ENCODE assay signal across 1 cellular context in genomic region chr14:55665067-55665700, GRCh38.
TF ChIP-seq lines count a peak whose summit lies in the region.

No MANE protein-coding gene starts in this region.

TF ChIP-seq in GM12878, 131 proteins besides CTCF, POLR2A, EP300 and RAD21 (continued from another document and continues in another):
- TF ChIP-seq, protein P1, sequence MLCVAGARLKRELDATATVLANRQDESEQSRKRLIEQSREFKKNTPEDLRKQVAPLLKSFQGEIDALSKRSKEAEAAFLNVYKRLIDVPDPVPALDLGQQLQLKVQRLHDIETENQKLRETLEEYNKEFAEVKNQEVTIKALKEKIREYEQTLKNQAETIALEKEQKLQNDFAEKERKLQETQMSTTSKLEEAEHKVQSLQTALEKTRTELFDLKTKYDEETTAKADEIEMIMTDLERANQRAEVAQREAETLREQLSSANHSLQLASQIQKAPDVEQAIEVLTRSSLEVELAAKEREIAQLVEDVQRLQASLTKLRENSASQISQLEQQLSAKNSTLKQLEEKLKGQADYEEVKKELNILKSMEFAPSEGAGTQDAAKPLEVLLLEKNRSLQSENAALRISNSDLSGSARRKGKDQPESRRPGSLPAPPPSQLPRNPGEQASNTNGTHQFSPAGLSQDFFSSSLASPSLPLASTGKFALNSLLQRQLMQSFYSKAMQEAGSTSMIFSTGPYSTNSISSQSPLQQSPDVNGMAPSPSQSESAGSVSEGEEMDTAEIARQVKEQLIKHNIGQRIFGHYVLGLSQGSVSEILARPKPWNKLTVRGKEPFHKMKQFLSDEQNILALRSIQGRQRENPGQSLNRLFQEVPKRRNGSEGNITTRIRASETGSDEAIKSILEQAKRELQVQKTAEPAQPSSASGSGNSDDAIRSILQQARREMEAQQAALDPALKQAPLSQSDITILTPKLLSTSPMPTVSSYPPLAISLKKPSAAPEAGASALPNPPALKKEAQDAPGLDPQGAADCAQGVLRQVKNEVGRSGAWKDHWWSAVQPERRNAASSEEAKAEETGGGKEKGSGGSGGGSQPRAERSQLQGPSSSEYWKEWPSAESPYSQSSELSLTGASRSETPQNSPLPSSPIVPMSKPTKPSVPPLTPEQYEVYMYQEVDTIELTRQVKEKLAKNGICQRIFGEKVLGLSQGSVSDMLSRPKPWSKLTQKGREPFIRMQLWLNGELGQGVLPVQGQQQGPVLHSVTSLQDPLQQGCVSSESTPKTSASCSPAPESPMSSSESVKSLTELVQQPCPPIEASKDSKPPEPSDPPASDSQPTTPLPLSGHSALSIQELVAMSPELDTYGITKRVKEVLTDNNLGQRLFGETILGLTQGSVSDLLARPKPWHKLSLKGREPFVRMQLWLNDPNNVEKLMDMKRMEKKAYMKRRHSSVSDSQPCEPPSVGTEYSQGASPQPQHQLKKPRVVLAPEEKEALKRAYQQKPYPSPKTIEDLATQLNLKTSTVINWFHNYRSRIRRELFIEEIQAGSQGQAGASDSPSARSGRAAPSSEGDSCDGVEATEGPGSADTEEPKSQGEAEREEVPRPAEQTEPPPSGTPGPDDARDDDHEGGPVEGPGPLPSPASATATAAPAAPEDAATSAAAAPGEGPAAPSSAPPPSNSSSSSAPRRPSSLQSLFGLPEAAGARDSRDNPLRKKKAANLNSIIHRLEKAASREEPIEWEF (IDR thresholded peaks at IDR 0.05; ENCODE audit: insufficient replicate concordance, low read depth, low read length), result no peak
- TF ChIP-seq TCF7 (IDR thresholded peaks at IDR 0.05; ENCODE audit: borderline replicate concordance) (no peak), RCOR1 (conservative IDR thresholded peaks at IDR 0.05; ENCODE audit: low read depth, low read length) (no peak), HSF1 (IDR thresholded peaks at IDR 0.05; ENCODE audit: low read depth, low read length) (no peak), ELK1 (IDR thresholded peaks at IDR 0.05; ENCODE audit: low read depth, low read length) (no peak), FOXM1 (IDR thresholded peaks at IDR 0.05; ENCODE audit: low read depth, low read length) (no peak), IKZF2 (IDR thresholded peaks at IDR 0.05) (peak; percentile 21 to 55; a peak in 1 of 4 replicates), DPF2 (IDR thresholded peaks at IDR 0.05) (0 out of 2 replicates have a peak, but pooled peaks have one; percentile 27), SMAD1 (IDR thresholded peaks at IDR 0.05; ENCODE audit: low read depth, partially characterized antibody) (no peak), CEBPB (IDR thresholded peaks at IDR 0.05; ENCODE audit: borderline replicate concordance in 1 of 2, low read depth in 2 of 2, low read length in 2 of 2) (no peak), USF2 (IDR thresholded peaks at IDR 0.05; ENCODE audit: borderline replicate concordance, low read depth, low read length) (no peak), ZSCAN29 (IDR thresholded peaks at IDR 0.05) (no peak), ZBED1 (IDR thresholded peaks at IDR 0.05; ENCODE audit: borderline replicate concordance) (no peak), KAT2A (conservative IDR thresholded peaks at IDR 0.05; ENCODE audit: control insufficient read depth, low read depth, low read length) (no peak), ATF2 (IDR thresholded peaks at IDR 0.05; ENCODE audit: low read length) (peak; percentile 41; the same call in 1 of the 2 replicates), CBX5 (IDR thresholded peaks at IDR 0.05; ENCODE audit: low read depth) (no peak), FOXK2 (IDR thresholded peaks at IDR 0.05) (no peak), TCF12 (IDR thresholded peaks at IDR 0.05; ENCODE audit: low read depth, low read length) (no peak), RFX5 (IDR thresholded peaks at IDR 0.05; ENCODE audit: low read depth, low read length) (no peak), FOS (IDR thresholded peaks at IDR 0.05; ENCODE audit: borderline replicate concordance, extremely low read depth, insufficient read length) (no peak), POLR2AphosphoS2 (IDR thresholded peaks at IDR 0.05; ENCODE audit: low read depth, low read length) (no peak), GABPA (IDR thresholded peaks at IDR 0.05; ENCODE audit: low read depth) (no peak), BCL11A (IDR thresholded peaks at IDR 0.05; ENCODE audit: low read depth, low read length) (no peak), POU2F2 (IDR thresholded peaks at IDR 0.05; ENCODE audit: borderline replicate concordance, low read depth, low read length) (no peak), ZNF622 (IDR thresholded peaks at IDR 0.05) (no peak), NRF1 (conservative IDR thresholded peaks at IDR 0.05; ENCODE audit: low read depth, low read length) (no peak), NBN (IDR thresholded peaks at IDR 0.05) (no peak), SUZ12 (IDR thresholded peaks at IDR 0.05; ENCODE audit: unreplicated experiment) (no peak), ZNF24 (IDR thresholded peaks at IDR 0.05) (no peak), NFIC (IDR thresholded peaks at IDR 0.05; ENCODE audit: low read depth, low read length) (peak; percentile 45; the same call in 1 of the 2 replicates), TAF1 (IDR thresholded peaks at IDR 0.05; ENCODE audit: borderline replicate concordance, low read depth, low read length) (no peak), EED (IDR thresholded peaks at IDR 0.05; ENCODE audit: low read depth) (no peak), RUNX3 (IDR thresholded peaks at IDR 0.05; ENCODE audit: low read length) (peak; percentile 97), MTA3 (IDR thresholded peaks at IDR 0.05; ENCODE audit: borderline replicate concordance, low read length) (no peak), SIX5 (IDR thresholded peaks at IDR 0.05; ENCODE audit: low read depth, low read length, severe bottlenecking) (no peak), SPI1 (IDR thresholded peaks at IDR 0.05; ENCODE audit: borderline replicate concordance, insufficient read depth, low read depth, low read length) (no peak), CHD4 (IDR thresholded peaks at IDR 0.05) (no peak), LARP7 (IDR thresholded peaks at IDR 0.05) (no peak), JUND (IDR thresholded peaks at IDR 0.05; ENCODE audit: low read depth, low read length) (no peak), JUNB (IDR thresholded peaks at IDR 0.05) (peak; percentile 77), ZNF274 (IDR thresholded peaks at IDR 0.05; ENCODE audit: insufficient read depth, insufficient read length) (no peak), GATAD2B (conservative IDR thresholded peaks at IDR 0.05; ENCODE audit: low read depth) (no peak), SIN3A (IDR thresholded peaks at IDR 0.05; ENCODE audit: low read depth, low read length) (no peak), NKRF (conservative IDR thresholded peaks at IDR 0.05) (no peak), CBFB (IDR thresholded peaks at IDR 0.05; ENCODE audit: low read depth) (peak; percentile 45; the same call in 1 of the 2 replicates), POLR2AphosphoS5 (IDR thresholded peaks at IDR 0.05; ENCODE audit: low read length) (no peak)
- TF ChIP-seq, protein P2, sequence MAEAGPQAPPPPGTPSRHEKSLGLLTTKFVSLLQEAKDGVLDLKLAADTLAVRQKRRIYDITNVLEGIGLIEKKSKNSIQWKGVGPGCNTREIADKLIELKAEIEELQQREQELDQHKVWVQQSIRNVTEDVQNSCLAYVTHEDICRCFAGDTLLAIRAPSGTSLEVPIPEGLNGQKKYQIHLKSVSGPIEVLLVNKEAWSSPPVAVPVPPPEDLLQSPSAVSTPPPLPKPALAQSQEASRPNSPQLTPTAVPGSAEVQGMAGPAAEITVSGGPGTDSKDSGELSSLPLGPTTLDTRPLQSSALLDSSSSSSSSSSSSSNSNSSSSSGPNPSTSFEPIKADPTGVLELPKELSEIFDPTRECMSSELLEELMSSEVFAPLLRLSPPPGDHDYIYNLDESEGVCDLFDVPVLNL (IDR thresholded peaks at IDR 0.05; ENCODE audit: low read depth, low read length), result no peak
- TF ChIP-seq, protein P3, sequence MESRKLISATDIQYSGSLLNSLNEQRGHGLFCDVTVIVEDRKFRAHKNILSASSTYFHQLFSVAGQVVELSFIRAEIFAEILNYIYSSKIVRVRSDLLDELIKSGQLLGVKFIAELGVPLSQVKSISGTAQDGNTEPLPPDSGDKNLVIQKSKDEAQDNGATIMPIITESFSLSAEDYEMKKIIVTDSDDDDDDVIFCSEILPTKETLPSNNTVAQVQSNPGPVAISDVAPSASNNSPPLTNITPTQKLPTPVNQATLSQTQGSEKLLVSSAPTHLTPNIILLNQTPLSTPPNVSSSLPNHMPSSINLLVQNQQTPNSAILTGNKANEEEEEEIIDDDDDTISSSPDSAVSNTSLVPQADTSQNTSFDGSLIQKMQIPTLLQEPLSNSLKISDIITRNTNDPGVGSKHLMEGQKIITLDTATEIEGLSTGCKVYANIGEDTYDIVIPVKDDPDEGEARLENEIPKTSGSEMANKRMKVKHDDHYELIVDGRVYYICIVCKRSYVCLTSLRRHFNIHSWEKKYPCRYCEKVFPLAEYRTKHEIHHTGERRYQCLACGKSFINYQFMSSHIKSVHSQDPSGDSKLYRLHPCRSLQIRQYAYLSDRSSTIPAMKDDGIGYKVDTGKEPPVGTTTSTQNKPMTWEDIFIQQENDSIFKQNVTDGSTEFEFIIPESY (IDR thresholded peaks at IDR 0.05), result no peak
- TF ChIP-seq, protein P4, sequence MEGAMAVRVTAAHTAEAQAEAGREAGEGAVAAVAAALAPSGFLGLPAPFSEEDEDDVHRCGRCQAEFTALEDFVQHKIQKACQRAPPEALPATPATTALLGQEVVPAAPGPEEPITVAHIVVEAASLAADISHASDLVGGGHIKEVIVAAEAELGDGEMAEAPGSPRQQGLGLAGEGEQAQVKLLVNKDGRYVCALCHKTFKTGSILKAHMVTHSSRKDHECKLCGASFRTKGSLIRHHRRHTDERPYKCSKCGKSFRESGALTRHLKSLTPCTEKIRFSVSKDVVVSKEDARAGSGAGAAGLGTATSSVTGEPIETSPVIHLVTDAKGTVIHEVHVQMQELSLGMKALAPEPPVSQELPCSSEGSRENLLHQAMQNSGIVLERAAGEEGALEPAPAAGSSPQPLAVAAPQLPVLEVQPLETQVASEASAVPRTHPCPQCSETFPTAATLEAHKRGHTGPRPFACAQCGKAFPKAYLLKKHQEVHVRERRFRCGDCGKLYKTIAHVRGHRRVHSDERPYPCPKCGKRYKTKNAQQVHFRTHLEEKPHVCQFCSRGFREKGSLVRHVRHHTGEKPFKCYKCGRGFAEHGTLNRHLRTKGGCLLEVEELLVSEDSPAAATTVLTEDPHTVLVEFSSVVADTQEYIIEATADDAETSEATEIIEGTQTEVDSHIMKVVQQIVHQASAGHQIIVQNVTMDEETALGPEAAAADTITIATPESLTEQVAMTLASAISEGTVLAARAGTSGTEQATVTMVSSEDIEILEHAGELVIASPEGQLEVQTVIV (IDR thresholded peaks at IDR 0.05; ENCODE audit: borderline replicate concordance, partially characterized antibody), result no peak
